ENCODE assay signal across 1 cellular context in genomic region chr4:1999308-1999707, GRCh38. TPM values are rescaled to one million over a fixed set of nuclear protein-coding genes. Genes with fewer than 3 reads are reported as not detected.
"Had no signal": no experiment of that assay in that cellular context is flagged by ENCODE, and none has a peak within 500 bp of the region (broad histone marks: within the 10 kb centered on the region; RNA-seq: fewer than 3 reads in every experiment).

No MANE protein-coding gene starts in this region.

RNA-seq across cellular contexts. Expression of gene NAT8L, which starts 59.8 kb away (rescaled TPM):
- polyA plus RNA-seq: naive thymus-derived CD8-positive, alpha-beta T cell had no signal
